23 cellular contexts compared by ENCODE assay signal in genomic region chr3:81072591-81072990, GRCh38.
"Had no signal": no experiment of that assay in that cellular context is flagged by ENCODE, and none has a peak within 500 bp of the region (broad histone marks: within the 10 kb centered on the region; RNA-seq: fewer than 3 reads in every experiment).

No MANE protein-coding gene starts in this region.

- ATAC-seq: effector memory CD8-positive, alpha-beta T cell; esophagus mucosa; foreskin keratinocyte; gastrocnemius medialis; gastroesophageal sphincter; heart left ventricle; heart right ventricle had no signal

- H3K36me3 ChIP-seq: colonic mucosa, esophagus muscularis mucosa, esophagus squamous epithelium, gastrocnemius medialis, gastroesophageal sphincter, heart left ventricle, heart right ventricle had no signal

- DNase-seq: colonic mucosa; cortex of kidney; dermis blood vessel endothelial cell; dorsolateral prefrontal cortex; effector CD4-positive, alpha-beta T cell; effector CD8-positive, alpha-beta T cell; effector memory CD4-positive, alpha-beta T cell; effector memory CD8-positive, alpha-beta T cell; endodermal cell; erythroblast; esophagus squamous epithelium; foreskin fibroblast; foreskin keratinocyte; foreskin melanocyte; gastrocnemius medialis; glutamatergic neuron; heart left ventricle; heart right ventricle had no signal

- H3K4me3 ChIP-seq: colonic mucosa, coronary artery, dorsolateral prefrontal cortex, esophagus muscularis mucosa, esophagus squamous epithelium, gastrocnemius medialis, gastroesophageal sphincter, heart left ventricle, heart right ventricle had no signal

- H3K4me1 ChIP-seq: colonic mucosa, esophagus muscularis mucosa, esophagus squamous epithelium, gastrocnemius medialis, gastroesophageal sphincter, heart left ventricle, heart right ventricle had no signal

- H3K9me3 ChIP-seq: colonic mucosa, esophagus muscularis mucosa, esophagus squamous epithelium, gastrocnemius medialis, gastroesophageal sphincter, heart left ventricle had no signal

- H3K27me3 ChIP-seq: colonic mucosa, dorsolateral prefrontal cortex, esophagus muscularis mucosa, esophagus squamous epithelium, foreskin keratinocyte, gastrocnemius medialis, gastroesophageal sphincter, heart left ventricle, heart right ventricle had no signal

- H3K27ac ChIP-seq: colonic mucosa, coronary artery, dorsolateral prefrontal cortex, epithelial cell of prostate, esophagus muscularis mucosa, esophagus squamous epithelium, foreskin keratinocyte, gastrocnemius medialis, gastroesophageal sphincter, heart left ventricle, heart right ventricle had no signal
